ENCODE assay signal across 17 cellular contexts in the genomic region with DNA sequence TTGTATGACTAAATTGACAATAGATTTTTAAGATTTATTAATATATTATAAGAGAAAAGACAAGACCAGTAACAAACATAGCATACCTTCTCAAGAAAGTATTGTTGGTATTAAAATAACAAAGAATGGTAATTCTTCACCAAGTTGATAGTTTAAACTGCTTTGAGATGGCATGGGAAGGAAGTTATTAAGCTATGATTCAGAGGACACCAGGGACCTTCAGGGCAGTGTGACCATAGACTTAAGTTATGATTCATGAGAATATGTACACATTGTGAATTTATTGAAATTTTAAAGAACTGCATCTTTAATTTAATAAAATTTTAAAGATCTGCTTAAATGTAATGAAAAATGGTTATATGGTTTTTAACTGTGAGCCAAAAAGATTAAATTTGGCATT.
DNase-seq lines count a peak whose midpoint lies in the region; ATAC-seq and TF ChIP-seq lines count a peak whose summit lies in the region.
"Had no signal": no experiment of that assay in that cellular context is flagged by ENCODE, and none has a peak within 500 bp of the region (broad histone marks: within the 10 kb centered on the region; RNA-seq: fewer than 3 reads in every experiment).

No MANE protein-coding gene starts in this region.

- no peak for ATAC-seq in HG03442 (IDR thresholded peaks at IDR 0.05; ENCODE audit: unreplicated experiment)
- ATAC-seq: heart left ventricle had no signal

- no peak for TF ChIP-seq CTCF in epithelial cell of esophagus (IDR thresholded peaks at IDR 0.05; ENCODE audit: insufficient read depth, low read depth, low read length, missing control alignments)

- no peaks in the 10 kb centered on the region for H3K36me3 ChIP-seq in SK-N-MC (ENCODE audit: insufficient read depth, low read length)
- H3K36me3 ChIP-seq: heart left ventricle, left ventricle myocardium inferior, SJSA1, vagina had no signal

- no peak overlapping the region for H3K9ac ChIP-seq in SK-N-MC (ENCODE audit: insufficient read length)

- H3K4me3 ChIP-seq in SK-N-MC (no peak overlapping the region), epithelial cell of esophagus (ENCODE audit: low read length) (no peak overlapping the region)
- H3K4me3 ChIP-seq: heart left ventricle, left ventricle myocardium inferior, SJSA1, vagina had no signal

- H3K9me3 ChIP-seq in SK-N-MC (ENCODE audit: low read depth, low read length), result no peaks in the 10 kb centered on the region
- H3K9me3 ChIP-seq: heart left ventricle, left ventricle myocardium inferior, SJSA1, vagina had no signal

- DNase-seq in EL (peak; percentile 73), SK-N-MC (ENCODE audit: low read depth, low spot score) (no peak), epithelial cell of esophagus (ENCODE audit: low read depth) (peak; percentile 56), pulmonary artery endothelial cell (ENCODE audit: low read depth, low spot score) (peak; percentile 11), T-helper 9 cell (no peak), NCI-H1092 treated with DMSO at 0.1 percent for 48 hours (lab: John Stamatoyannopoulos, UW) (no peak), pons (ENCODE audit: low spot score) (no peak)
- DNase-seq: activated CD4-positive, alpha-beta T cell treated with anti-CD3 and anti-CD28 coated beads for 1 hour; erythroblast; heart left ventricle; left ventricle myocardium inferior; MM.1S; NCI-H146; NCI-H82 had no signal

- 0 out of 2 replicates have a peak overlapping the region, but pooled peaks have one; percentile 12 for H3K27ac ChIP-seq in SK-N-MC
- H3K27ac ChIP-seq: heart left ventricle, left ventricle myocardium inferior, SJSA1, vagina had no signal

Comparison
In these comparisons a context has a peak if more than half of its experiments do, and no peak if none do; other contexts are left out.
1. DNase-seq: peak in EL (single experiment), epithelial cell of esophagus (single experiment) and pulmonary artery endothelial cell (single experiment); none in SK-N-MC (single experiment), T-helper 9 cell (single experiment), NCI-H1092 treated with DMSO at 0.1 percent for 48 hours (single experiment) and pons (single experiment).